ENCODE assay signal across 9 cellular contexts in the genomic region with DNA sequence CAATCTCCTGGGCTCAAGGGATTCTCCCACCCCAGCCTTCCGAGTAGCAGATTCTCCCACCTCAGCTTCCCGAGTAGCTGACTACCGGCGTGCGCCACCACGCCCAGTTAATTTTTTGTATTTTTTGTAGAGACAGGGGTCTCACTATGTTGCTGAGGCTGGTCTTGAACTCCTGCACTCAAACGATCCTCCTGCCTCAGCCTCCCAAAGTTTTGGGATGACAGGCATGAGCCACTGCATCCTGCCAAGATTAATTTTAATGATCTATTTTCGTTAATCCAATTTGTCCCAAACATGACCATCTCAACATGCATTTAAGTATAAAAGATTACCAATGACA. TPM values are rescaled to one million over a fixed set of nuclear protein-coding genes. Genes with fewer than 3 reads are reported as not detected.
DNase-seq lines count a peak whose midpoint lies in the region; ATAC-seq and TF ChIP-seq lines count a peak whose summit lies in the region.
"Had no signal": no experiment of that assay in that cellular context is flagged by ENCODE, and none has a peak within 500 bp of the region (broad histone marks: within the 10 kb centered on the region; RNA-seq: fewer than 3 reads in every experiment).

No MANE protein-coding gene starts in this region.

- H3K36me3 Mint-ChIP-seq in chondrocyte (ENCODE audit: low read depth) (peaks cover 5% of the 10 kb centered on the region), naive B cell (no peaks in the 10 kb centered on the region)

- TF ChIP-seq CTCF in KMS-11 (conservative IDR thresholded peaks at IDR 0.05; ENCODE audit: low read depth, low read length) (no peak), chondrocyte (IDR thresholded peaks at IDR 0.05) (no peak)

- no peak for ATAC-seq in naive B cell (ENCODE audit: low read depth in 2 of 2)
- ATAC-seq in GM19324 (IDR thresholded peaks at IDR 0.05; ENCODE audit: low FRiP score, unreplicated experiment), result no peak
- no peak for ATAC-seq in GM19467 (IDR thresholded peaks at IDR 0.05; ENCODE audit: unreplicated experiment)

- H4K20me1 ChIP-seq in KMS-11 (ENCODE audit: insufficient read depth), result no peaks in the 10 kb centered on the region; the same call in 1 of the 2 replicates

- H3K9ac ChIP-seq in KMS-11, result peak overlapping the region; percentile 95; the same call in 1 of the 2 replicates

- H3K9me3 Mint-ChIP-seq in chondrocyte (ENCODE audit: low read depth), result no peaks in the 10 kb centered on the region
- no peaks in the 10 kb centered on the region for H3K9me3 Mint-ChIP-seq in naive B cell

- H3K27ac ChIP-seq in ACC112 (ENCODE audit: low read depth, low read length) (peak overlapping the region; percentile 85), KMS-11 (peak overlapping the region; percentile 78; the same call in 1 of the 2 replicates)

- H3K27me3 ChIP-seq in ACC112 (ENCODE audit: insufficient read depth, low read length), result no peaks in the 10 kb centered on the region
- no peaks in the 10 kb centered on the region for H3K27me3 ChIP-seq in KMS-11 (ENCODE audit: insufficient read depth, low read depth)

- peaks cover 47% of the 10 kb centered on the region for H3K4me1 ChIP-seq in ACC112 (ENCODE audit: control insufficient read depth, insufficient read depth, low read length, unreplicated experiment)
- H3K4me1 ChIP-seq in KMS-11 (ENCODE audit: low read depth, poor library complexity, severe bottlenecking), result peaks cover 63% of the 10 kb centered on the region

- peaks cover 87% of the 10 kb centered on the region for H3K79me2 ChIP-seq in ACC112 (ENCODE audit: control insufficient read depth, insufficient read depth, low read length, unreplicated experiment)
- peaks cover 72% of the 10 kb centered on the region for H3K79me2 ChIP-seq in KMS-11 (ENCODE audit: insufficient read depth, low read depth)

- H2AFZ ChIP-seq in ACC112 (ENCODE audit: low read length, unreplicated experiment) (peak overlapping the region; percentile 32), KMS-11 (ENCODE audit: low read depth) (no peak overlapping the region)

- H3K27me3 Mint-ChIP-seq in chondrocyte (ENCODE audit: low read depth) (no peaks in the 10 kb centered on the region), naive B cell (no peaks in the 10 kb centered on the region)

- H3K4me1 Mint-ChIP-seq in chondrocyte (ENCODE audit: low read depth), result peaks cover 84% of the 10 kb centered on the region
- peaks cover 53 to 82% (median 78%) of the 10 kb centered on the region in 3 donors for H3K4me1 Mint-ChIP-seq in naive B cell

- H3K27ac Mint-ChIP-seq in chondrocyte (ENCODE audit: unreplicated experiment) (peak overlapping the region; percentile 92), naive B cell (peak overlapping the region; percentile 84 to 96 (median 94))

- peak overlapping the region; percentile 87 for H3K4me3 Mint-ChIP-seq in chondrocyte (ENCODE audit: unreplicated experiment)
- peak overlapping the region; percentile 90 to 97 (median 93) for H3K4me3 Mint-ChIP-seq in naive B cell

- H3K4me3 ChIP-seq in ACC112 (ENCODE audit: low read depth, low read length) (peak overlapping the region; percentile 81), KMS-11 (IDR thresholded peaks at IDR 0.05; ENCODE audit: insufficient read depth, low read depth, low read length) (no peak overlapping the region)

- H3K36me3 ChIP-seq in ACC112 (ENCODE audit: insufficient read depth, low read length), result no peaks in the 10 kb centered on the region; the same call in 1 of the 2 replicates
- H3K36me3 ChIP-seq in KMS-11 (ENCODE audit: insufficient read depth), result peaks cover 5% of the 10 kb centered on the region; the same call in 1 of the 2 replicates

- peak overlapping the region; percentile 92 for H3K4me2 ChIP-seq in KMS-11

- peak; percentile 34 for DNase-seq in chondrocyte (ENCODE audit: low spot score)
- DNase-seq in naive B cell, result no peak
- DNase-seq in SHP77 (lab: John Stamatoyannopoulos, UW), result no peak
- no peak for DNase-seq in NCI-H1694 (lab: John Stamatoyannopoulos, UW)
- DNase-seq: NCI-H774 had no signal

RNA-seq across cellular contexts. Expression of a gene that starts 1.2 kb away (rescaled TPM):
- total RNA-seq in chondrocyte, result 56.0 to 72.4 TPM (median 57.9 TPM) in 3 replicates
- polyA plus RNA-seq in naive B cell (ENCODE audit: low read depth in 6 of 6), result 10 to 100 TPM; 20.7 to 38.4 (median 32.0) TPM

RNA-seq across cellular contexts. Expression of a gene that starts 53.2 kb away (rescaled TPM):
- 34.9 to 53.1 TPM (median 39.7 TPM) in 3 replicates for total RNA-seq in chondrocyte
- 10 to 100 TPM; 34.6 to 65.6 (median 40.2) TPM for polyA plus RNA-seq in naive B cell (ENCODE audit: low read depth in 6 of 6)

RNA-seq across cellular contexts. Expression of a gene that starts 55.5 kb away (rescaled TPM):
- 89.6 to 97.4 TPM (median 96.0 TPM) in 3 replicates for total RNA-seq in chondrocyte
- 100 to 1,000 TPM in 5 of 6 donors, 10 to 100 TPM in 1; 69.7 to 240 (median 184) TPM for polyA plus RNA-seq in naive B cell (ENCODE audit: low read depth in 6 of 6)
